In genomic region chr1:231724876-231725647, GRCh38 we compare ENCODE assay signal across 8 cellular contexts.
DNase-seq lines count a peak whose midpoint lies in the region; ATAC-seq, FAIRE-seq and TF ChIP-seq lines count a peak whose summit lies in the region.

No MANE protein-coding gene starts in this region.

- POLR2A ChIA-PET in H1 (lab: Charles Lee; ENCODE audit: partially characterized antibody): no interaction called here

- H2AK5ac ChIP-seq in H1 (ENCODE audit: low read depth, low read length): peak overlapping the region; percentile 45; the same call in 1 of the 2 replicates

- no peak overlapping the region; the same call in 1 of the 2 replicates for H4K8ac ChIP-seq in H1 (ENCODE audit: extremely low read depth, insufficient read depth, low read length)

- DNase-seq in Right ventricle myocardium inferior (ENCODE audit: missing footprints) (no peak), right atrium auricular region (ENCODE audit: low spot score) (no peak), H1 (ENCODE audit: low read depth in 1 of 2, low spot score in 2 of 2) (peak; percentile 51 to 71)

- TF ChIP-seq CTCF in right atrium auricular region (IDR thresholded peaks at IDR 0.05): peak in 1 of 2 donors; percentile 52
- TF ChIP-seq CTCF in OCI-LY3 (IDR thresholded peaks at IDR 0.05; ENCODE audit: low read depth, low read length): peak; percentile 84
- TF ChIP-seq CTCF in H1 (IDR thresholded peaks at IDR 0.05; ENCODE audit: control extremely low read depth in 1 of 3, insufficient read depth in 1 of 3, low read depth in 1 of 3, low read length in 3 of 3): peak; percentile 71 to 86 (median 72)
- peak in 2 of 3 experiments; percentile 7 to 25 for TF ChIP-seq CTCF in nephron (IDR thresholded peaks at IDR 0.05; ENCODE audit: unreplicated experiment in 3 of 3)

- 0 out of 2 replicates have a peak overlapping the region, but pooled peaks have one; percentile 41 for H2BK12ac ChIP-seq in H1 (ENCODE audit: low read depth, low read length)

- H3K4me2 ChIP-seq in OCI-LY3 (ENCODE audit: low read length) (peak overlapping the region; percentile 28), H1 (ENCODE audit: insufficient read depth in 1 of 2, low read depth in 2 of 2, low read length in 2 of 2) (no peak overlapping the region)

- H3K27me3 Mint-ChIP-seq in nephron (ENCODE audit: low read depth): no peaks in the 10 kb centered on the region

- H4K20me1 ChIP-seq in OCI-LY3 (ENCODE audit: insufficient read depth, low read length) (no peaks in the 10 kb centered on the region), H1 (replicated peaks in 1 of 2; ENCODE audit: control insufficient read depth in 1 of 2, insufficient read depth in 2 of 2, low read length in 2 of 2) (no peaks in the 10 kb centered on the region)

- TF ChIP-seq RAD21 in H1 (IDR thresholded peaks at IDR 0.05 in 1 of 2, conservative IDR thresholded peaks at IDR 0.05 in 1 of 2; ENCODE audit: low read depth in 2 of 2, low read length in 2 of 2): peak; percentile 82 to 85

- H3K9ac ChIP-seq in OCI-LY3 (ENCODE audit: low read length): no peak overlapping the region
- no peak overlapping the region for H3K9ac ChIP-seq in H1 (replicated peaks in 1 of 4; ENCODE audit: extremely low read depth in 1 of 4, low read depth in 3 of 4, low read length in 3 of 4)

- TF ChIP-seq POLR2A in H1 (IDR thresholded peaks at IDR 0.05; ENCODE audit: control extremely low read depth in 1 of 2, low read depth in 2 of 2, low read length in 2 of 2): no peak

- H2BK120ac ChIP-seq in H1 (replicated peaks; ENCODE audit: low read depth, low read length): no peak overlapping the region

- H3K27me3 ChIP-seq in right atrium auricular region: no peaks in the 10 kb centered on the region
- peaks cover 39% of the 10 kb centered on the region for H3K27me3 ChIP-seq in OCI-LY3 (ENCODE audit: low read depth, low read length)
- no peaks in the 10 kb centered on the region for H3K27me3 ChIP-seq in H1 (replicated peaks in 1 of 4; ENCODE audit: control insufficient read depth in 3 of 4, extremely low read depth in 1 of 4, insufficient read depth in 3 of 4, low read length in 3 of 4)

- H3K36me3 ChIP-seq in right atrium auricular region: no peaks in the 10 kb centered on the region
- H3K36me3 ChIP-seq in OCI-LY3 (replicated peaks; ENCODE audit: low read depth, low read length): no peaks in the 10 kb centered on the region
- no peaks in the 10 kb centered on the region for H3K36me3 ChIP-seq in H1 (ENCODE audit: control insufficient read depth in 2 of 4, insufficient read depth in 4 of 4, low read length in 3 of 4)

- H3K4me3 Mint-ChIP-seq in nephron: no peak overlapping the region

- no peaks in the 10 kb centered on the region for H3K79me1 ChIP-seq in H1 (ENCODE audit: low read depth, low read length)

- no peak overlapping the region for H3K4me3 ChIP-seq in right atrium auricular region
- peak overlapping the region; percentile 17 for H3K4me3 ChIP-seq in OCI-LY3 (ENCODE audit: low read length)
- no peak overlapping the region for H3K4me3 ChIP-seq in H1 (ENCODE audit: extremely low read depth in 1 of 4, insufficient read depth in 2 of 4, low read depth in 3 of 4, low read length in 4 of 4)

- H3K4ac ChIP-seq in H1 (replicated peaks; ENCODE audit: insufficient read length, low read depth, low read length): no peak overlapping the region

- no peak for TF ChIP-seq EP300 in H1 (IDR thresholded peaks at IDR 0.05; ENCODE audit: borderline replicate concordance in 1 of 2, low read depth in 2 of 2, low read length in 2 of 2)

- no peaks in the 10 kb centered on the region for H3K9me3 Mint-ChIP-seq in nephron

- H4K91ac ChIP-seq in H1 (replicated peaks; ENCODE audit: insufficient read length, low read length): no peak overlapping the region

- no peak overlapping the region for H3K27ac Mint-ChIP-seq in nephron

- no peak overlapping the region for H4K5ac ChIP-seq in H1 (ENCODE audit: insufficient read length, low read depth, low read length)

- H2BK20ac ChIP-seq in H1 (ENCODE audit: low read length): no peak overlapping the region

- FAIRE-seq in H1 (lab: Jason Lieb, UNC): peak; percentile 98

- H3K79me2 ChIP-seq in OCI-LY3 (ENCODE audit: low read length) (no peaks in the 10 kb centered on the region), H1 (ENCODE audit: control insufficient read depth in 1 of 2, insufficient read depth in 2 of 2, low read length in 2 of 2) (no peaks in the 10 kb centered on the region)

- H3K9me3 ChIP-seq in right atrium auricular region (no peaks in the 10 kb centered on the region), OCI-LY3 (ENCODE audit: insufficient read depth, low read length) (no peaks in the 10 kb centered on the region), H1 (ENCODE audit: insufficient read depth in 2 of 2, low read depth in 1 of 2, low read length in 1 of 2) (no peaks in the 10 kb centered on the region)

- H3K4me1 ChIP-seq in right atrium auricular region (peaks cover 0 to 3% of the 10 kb centered on the region in 2 donors), OCI-LY3 (ENCODE audit: low read length) (no peaks in the 10 kb centered on the region), H1 (replicated peaks in 1 of 4; ENCODE audit: control insufficient read depth in 3 of 4, insufficient read depth in 4 of 4, low read length in 3 of 4) (peaks cover 0 to 4% (median 0%) of the 10 kb centered on the region in 4 experiments; a peak in 1 of 7 replicates)

- ATAC-seq in Right ventricle myocardium inferior (peak; percentile 47), HG02798 (IDR thresholded peaks at IDR 0.05; ENCODE audit: poor library complexity, unreplicated experiment) (peak; percentile 47), GM18520 (IDR thresholded peaks at IDR 0.05; ENCODE audit: unreplicated experiment) (no peak)
- no peak for ATAC-seq in activated CD4-positive, CD25-positive, alpha-beta regulatory T cell treated with anti-CD3 and anti-CD28 coated beads, Interleukin-2, amount 50 U/mL, for 24 hours

- no peak overlapping the region for H2BK15ac ChIP-seq in H1 (ENCODE audit: low read length)

- no peak overlapping the region for H3K56ac ChIP-seq in H1 (replicated peaks; ENCODE audit: insufficient read length, low read depth, low read length)

- intact Hi-C loops in Right ventricle myocardium inferior (cut with DNase I): no loop called here

- no peaks in the 10 kb centered on the region for H3K23me2 ChIP-seq in H1 (ENCODE audit: low read depth, low read length)

- H2BK5ac ChIP-seq in H1 (ENCODE audit: low read depth, low read length): no peak overlapping the region

- H3K4me1 Mint-ChIP-seq in nephron: peaks cover 34% of the 10 kb centered on the region

- H3K23ac ChIP-seq in H1 (ENCODE audit: insufficient read length): no peak overlapping the region

- no peak overlapping the region for H3K27ac ChIP-seq in right atrium auricular region
- H3K27ac ChIP-seq in OCI-LY3 (ENCODE audit: low read length): no peak overlapping the region
- no peak overlapping the region for H3K27ac ChIP-seq in H1 (ENCODE audit: low read depth, low read length)

- H3K36me3 Mint-ChIP-seq in nephron (ENCODE audit: low read depth): peaks cover 12% of the 10 kb centered on the region

- WGBS in H1 (ENCODE audit: extremely low coverage in 1 of 2, insufficient coverage in 1 of 2, insufficient read length in 1 of 2, insufficient replicate concordance in 2 of 2, low coverage in 1 of 2, low lambda C conversion rate in 2 of 2, missing lambda C conversion rate in 1 of 2), 2 experiments: 71% methylated on average over 13 of the region's 13 CpGs; no CpG with 5 or more reads in 1 of the 2 experiments

- H2AFZ ChIP-seq in OCI-LY3 (ENCODE audit: low read depth, low read length) (peak overlapping the region; percentile 62), H1 (ENCODE audit: low read length) (peak overlapping the region; percentile 66; the same call in 1 of the 2 replicates)

- H3K18ac ChIP-seq in H1 (ENCODE audit: extremely low read depth, low read length): no peak overlapping the region

- H3K14ac ChIP-seq in H1 (ENCODE audit: insufficient read length): no peak overlapping the region

- CTCF ChIA-PET in H1 (lab: Charles Lee; ENCODE audit: partially characterized antibody): interaction anchor here (0.6 to 3.3 kb wide), 18 partner anchors 10 to 424 kb away, joined by 3 to 17 read pairs (median 4); no protein-coding TSS in a partner anchor

TF ChIP-seq in H1, 55 proteins besides CTCF, POLR2A, EP300 and RAD21:
- TF ChIP-seq PHF8 (conservative IDR thresholded peaks at IDR 0.05; ENCODE audit: low read depth, low read length) (no peak), SIN3A (conservative IDR thresholded peaks at IDR 0.05 in 1 of 2, IDR thresholded peaks at IDR 0.05 in 1 of 2; ENCODE audit: low read depth in 1 of 2, low read length in 2 of 2) (peak in 1 of 2 experiments; percentile 43; a peak in 1 of 4 replicates), SUZ12 (IDR thresholded peaks at IDR 0.05; ENCODE audit: low read length) (no peak), ASH2L (IDR thresholded peaks at IDR 0.05; ENCODE audit: low read length) (no peak), CBX8 (IDR thresholded peaks at IDR 0.05; ENCODE audit: borderline replicate concordance, low read depth, low read length) (no peak), SAP30 (IDR thresholded peaks at IDR 0.05; ENCODE audit: insufficient read depth, insufficient replicate concordance, low read length) (no peak), MAFK (IDR thresholded peaks at IDR 0.05; ENCODE audit: low read depth, low read length) (peak; percentile 2; the same call in 1 of the 2 replicates)
TF ChIP-seq in H1: peak in this region for 2.

Comparison
In these comparisons a context has a peak if more than half of its experiments do, and no peak if none do; other contexts are left out.
1. ATAC-seq: peak in Right ventricle myocardium inferior (single experiment) and HG02798 (single experiment); none in activated CD4-positive, CD25-positive, alpha-beta regulatory T cell treated with anti-CD3 and anti-CD28 coated beads, Interleukin-2, amount 50 U/mL, for 24 hours (0 of 2) and GM18520 (single experiment).
2. DNase-seq: peak in H1 (2 of 2); none in Right ventricle myocardium inferior (single experiment) and right atrium auricular region (single experiment).